ENCODE assay signal across 8 cellular contexts in genomic region chr12:14395059-14395778, GRCh38. TPM values are rescaled to one million over a fixed set of nuclear protein-coding genes. Genes with fewer than 3 reads are reported as not detected.
DNase-seq lines count a peak whose midpoint lies in the region; ATAC-seq, FAIRE-seq and TF ChIP-seq lines count a peak whose summit lies in the region.

No MANE protein-coding gene starts in this region.

- H3K36me3 ChIP-seq in duodenal mucosa (ENCODE audit: control insufficient read depth in 1 of 2, insufficient read depth in 2 of 2, low read length in 2 of 2) (peaks cover 0 to 3% of the 10 kb centered on the region in 2 donors), small intestine (ENCODE audit: control insufficient read depth in 2 of 2, insufficient read depth in 2 of 2, low read length in 2 of 2) (no peaks in the 10 kb centered on the region)

- H3K9ac ChIP-seq in duodenal mucosa (ENCODE audit: low read depth in 1 of 2, low read length in 2 of 2) = peak overlapping the region in 1 of 2 donors; percentile 32

- H3K27me3 ChIP-seq in duodenal mucosa (ENCODE audit: control insufficient read depth in 1 of 2, insufficient read depth in 2 of 2, low read length in 2 of 2) (no peaks in the 10 kb centered on the region), small intestine (ENCODE audit: control insufficient read depth in 2 of 2, insufficient read depth in 2 of 2, low read length in 2 of 2) (no peaks in the 10 kb centered on the region)

- 36 to 49% (median 41%) methylated on average over 3 of the region's 3 CpGs for WGBS in small intestine, 3 donors

- H3K27ac ChIP-seq in duodenal mucosa (ENCODE audit: low read depth, low read length) (peak overlapping the region; percentile 59), small intestine (ENCODE audit: low read depth in 1 of 2, low read length in 1 of 2) (peak overlapping the region; percentile 48 to 81)

- H3K9me3 ChIP-seq in duodenal mucosa (ENCODE audit: control insufficient read depth in 1 of 2, low read length in 2 of 2) = peaks cover 0 to 3% of the 10 kb centered on the region in 2 donors
- H3K9me3 ChIP-seq in small intestine (ENCODE audit: control insufficient read depth, low read depth) = no peaks in the 10 kb centered on the region

- peak; percentile 69 for ATAC-seq in GM21528 (IDR thresholded peaks at IDR 0.05; ENCODE audit: low FRiP score, unreplicated experiment)

- H3K4me1 ChIP-seq in duodenal mucosa (ENCODE audit: control insufficient read depth in 1 of 2, insufficient read depth in 2 of 2, low read length in 2 of 2) (peaks cover 10 to 26% of the 10 kb centered on the region in 2 donors), small intestine (ENCODE audit: control insufficient read depth in 2 of 2, insufficient read depth in 1 of 2, low read depth in 1 of 2, low read length in 1 of 2) (peaks cover 0 to 2% of the 10 kb centered on the region in 2 donors)

- H3K4me3 ChIP-seq in GM12864 (ENCODE audit: low read depth, low read length) (peak overlapping the region; percentile 40; the same call in 1 of the 2 replicates), duodenal mucosa (ENCODE audit: low read depth in 1 of 2, low read length in 2 of 2) (peak overlapping the region; percentile 29 to 50), small intestine (ENCODE audit: low read depth in 1 of 2, low read length in 2 of 2) (no peak overlapping the region)

- DNase-seq in GM12864 (ENCODE audit: low read depth) (no peak), KBM-7 (peak; percentile 52), small intestine (no peak), amniotic stem cell (lab: John Stamatoyannopoulos, UW) (no peak), kidney tubule cell (ENCODE audit: low spot score) (no peak)
- DNase-seq in activated CD8-positive, alpha-beta memory T cell treated with anti-CD3 and anti-CD28 coated beads, Interleukin-2, amount 50 U/mL, for 48 hours = no peak

- TF ChIP-seq CTCF in GM12864 (IDR thresholded peaks at IDR 0.05; ENCODE audit: low read depth, low read length, missing control alignments) = no peak

- in situ Hi-C loops in KBM-7 (cut with MboI; ENCODE audit: low pct_unique_long_range_greater_than_20kb, low sequenced_read_pairs) = no loop called here

- peak; percentile 33 for FAIRE-seq in small intestine (lab: Jason Lieb, UNC)

RNA-seq across cellular contexts. Expression of gene ATF7IP, which starts 29.7 kb away (rescaled TPM):
- 1 to 10 TPM; 3.5 to 7.8 (median 3.6) TPM for polyA plus RNA-seq in small intestine

Comparison
In these comparisons a context has a peak if more than half of its experiments do, and no peak if none do; other contexts are left out.
1. H3K4me3 ChIP-seq: peak in GM12864 (single experiment) and duodenal mucosa (2 of 2); none in small intestine (0 of 2).